Comparison of ENCODE assay signal across 9 cellular contexts in genomic region chr22:26669060-26669481, GRCh38. TPM values are rescaled to one million over a fixed set of nuclear protein-coding genes. Genes with fewer than 3 reads are reported as not detected.
DNase-seq lines count a peak whose midpoint lies in the region; ATAC-seq, FAIRE-seq and TF ChIP-seq lines count a peak whose summit lies in the region.
"Had no signal": no experiment of that assay in that cellular context is flagged by ENCODE, and none has a peak within 500 bp of the region (broad histone marks: within the 10 kb centered on the region; RNA-seq: fewer than 3 reads in every experiment).

No MANE protein-coding gene starts in this region.

- H3K4me2 ChIP-seq in fibroblast of lung (ENCODE audit: extremely low read depth, insufficient read depth, low read length): no peak overlapping the region

- no peak for TF ChIP-seq POLR2A in GM12892 (IDR thresholded peaks at IDR 0.05; ENCODE audit: low read depth, low read length)

- H3K9me3 ChIP-seq in fibroblast of lung (ENCODE audit: control insufficient read depth, insufficient read depth, low read depth, low read length): no peaks in the 10 kb centered on the region

- H3K27me3 ChIP-seq in fibroblast of lung (ENCODE audit: control insufficient read depth, insufficient read depth, low read length): no peaks in the 10 kb centered on the region

- no peaks in the 10 kb centered on the region for H3K36me3 ChIP-seq in fibroblast of lung (ENCODE audit: control insufficient read depth, insufficient read depth, low read length)

- H3K4me3 ChIP-seq in GM12864 (ENCODE audit: low read depth, low read length) (no peak overlapping the region), fibroblast of lung (replicated peaks in 1 of 4; ENCODE audit: control extremely low read depth in 1 of 4, insufficient read depth in 1 of 4, low read depth in 3 of 4, low read length in 4 of 4) (no peak overlapping the region)

- H3K4me1 ChIP-seq in fibroblast of lung (ENCODE audit: control insufficient read depth, extremely low read depth, insufficient read depth, low read length): peaks cover 2% of the 10 kb centered on the region

- no peak overlapping the region for H2AFZ ChIP-seq in fibroblast of lung (ENCODE audit: low read length)

- DNase-seq in AG08396 (ENCODE audit: low spot score) (peak; percentile 39), GM12864 (ENCODE audit: low read depth) (no peak), RPMI8226 (peak; percentile 62), fibroblast of lung (ENCODE audit: low read depth in 2 of 2) (peak in 1 of 2 donors; percentile 49), GM12892 (ENCODE audit: insufficient read length) (no peak), cortex of kidney (lab: John Stamatoyannopoulos, UW) (no peak)
- no peak for DNase-seq in activated CD4-positive, CD25-positive, alpha-beta regulatory T cell treated with anti-CD3 and anti-CD28 coated beads, Interleukin-2, amount 50 U/mL, for 72 hours

- no peak overlapping the region for H3K27ac ChIP-seq in fibroblast of lung (ENCODE audit: insufficient read depth, low read length)

- TF ChIP-seq CTCF in GM12864 (IDR thresholded peaks at IDR 0.05; ENCODE audit: low read depth, low read length, missing control alignments): peak; percentile 63
- TF ChIP-seq CTCF in fibroblast of lung (conservative IDR thresholded peaks at IDR 0.05 in 1 of 2, IDR thresholded peaks at IDR 0.05 in 1 of 2; ENCODE audit: low read depth in 1 of 2, low read length in 2 of 2): peak; percentile 42 to 53

- no peak for FAIRE-seq in GM12892 (lab: Jason Lieb, UNC)

- ATAC-seq in HG02884 (IDR thresholded peaks at IDR 0.05; ENCODE audit: unreplicated experiment): no peak

- no peak overlapping the region for H3K9ac ChIP-seq in fibroblast of lung (ENCODE audit: insufficient read depth, low read length)

- peaks cover 5% of the 10 kb centered on the region for H3K79me2 ChIP-seq in fibroblast of lung (ENCODE audit: control insufficient read depth, insufficient read depth, low read length)

- no peaks in the 10 kb centered on the region for H4K20me1 ChIP-seq in fibroblast of lung (ENCODE audit: control insufficient read depth, extremely low read depth, insufficient read depth, low read length)

RNA-seq across cellular contexts. Expression of gene MIAT, which starts 11.7 kb away (rescaled TPM):
- 2.1 and 10.2 TPM in 2 replicates for total RNA-seq in fibroblast of lung
- 1.6 and 1.9 TPM in 2 replicates for polyA plus RNA-seq in fibroblast of lung
- polyA plus RNA-seq in fibroblast of lung (2012): 1.4 and 1.9 TPM in 2 replicates
- polyA minus RNA-seq in fibroblast of lung (ENCODE audit: low replicate concordance): 0.43 and 0.63 TPM in 2 replicates
- polyA plus RNA-seq in GM12892 (2012; ENCODE audit: missing spikeins): 10.0 TPM

RNA-seq across cellular contexts. Expression of gene CRYBA4, which starts 47.3 kb away (rescaled TPM):
- total RNA-seq in fibroblast of lung: not detected in 2 replicates
- polyA plus RNA-seq in fibroblast of lung: not detected in 2 replicates
- polyA plus RNA-seq in fibroblast of lung (2012): not detected in 2 replicates
- polyA minus RNA-seq in fibroblast of lung (ENCODE audit: low replicate concordance): not detected in 2 replicates
- polyA plus RNA-seq in GM12892 (2012; ENCODE audit: missing spikeins): not detected
- total RNA-seq: subcutaneous adipose tissue had no signal

RNA-seq across cellular contexts. Expression of gene CRYBB1, which starts 51.2 kb away (rescaled TPM):
- not detected in 2 replicates for total RNA-seq in fibroblast of lung
- not detected in 2 replicates for polyA plus RNA-seq in fibroblast of lung
- polyA plus RNA-seq in fibroblast of lung (2012): not detected in 2 replicates
- not detected in 2 replicates for polyA minus RNA-seq in fibroblast of lung (ENCODE audit: low replicate concordance)
- not detected for polyA plus RNA-seq in GM12892 (2012; ENCODE audit: missing spikeins)

Comparison
In these comparisons a context has a peak if more than half of its experiments do, and no peak if none do; other contexts are left out.
1. DNase-seq: peak in AG08396 (single experiment) and RPMI8226 (single experiment); none in GM12864 (single experiment), activated CD4-positive, CD25-positive, alpha-beta regulatory T cell treated with anti-CD3 and anti-CD28 coated beads, Interleukin-2, amount 50 U/mL, for 72 hours (single experiment), GM12892 (single experiment) and cortex of kidney (single experiment).